8 cellular contexts compared by ENCODE assay signal in genomic region chr14:57022608-57023007, GRCh38.
"Had no signal": no experiment of that assay in that cellular context is flagged by ENCODE, and none has a peak within 500 bp of the region (broad histone marks: within the 10 kb centered on the region; RNA-seq: fewer than 3 reads in every experiment).

No MANE protein-coding gene starts in this region.

- H3K4me2 ChIP-seq: KMS-11 had no signal

- H3K4me1 Mint-ChIP-seq: IgD-negative memory B cell had no signal

- H3K27me3 Mint-ChIP-seq: IgD-negative memory B cell had no signal

- H2AFZ ChIP-seq: GM23248 had no signal

- H3K4me3 ChIP-seq: GM23248 had no signal

- ATAC-seq: HepG2 had no signal

- H3K4me3 Mint-ChIP-seq: H9, IgD-negative memory B cell had no signal

- DNase-seq: GM23248, H9, HCEC 1CT, KBM-7 had no signal

- H3K27ac ChIP-seq: GM23248, HL-60, KMS-11 had no signal

- H3K27ac Mint-ChIP-seq: IgD-negative memory B cell had no signal

- H3K36me3 Mint-ChIP-seq: IgD-negative memory B cell had no signal
